In genomic region chr19:30897034-30897433, GRCh38 we compare ENCODE assay signal across 19 cellular contexts.
"Had no signal": no experiment of that assay in that cellular context is flagged by ENCODE, and none has a peak within 500 bp of the region (broad histone marks: within the 10 kb centered on the region; RNA-seq: fewer than 3 reads in every experiment).

No MANE protein-coding gene starts in this region.

- H3K27me3 ChIP-seq: body of pancreas, esophagus squamous epithelium, suprapubic skin had no signal

- H3K4me3 ChIP-seq: body of pancreas, esophagus squamous epithelium, prostate gland, suprapubic skin had no signal

- H3K27ac Mint-ChIP-seq: activated CD4-positive, alpha-beta T cell treated with anti-CD3 and anti-CD28 coated beads, Interleukin-2, amount 10 ng/mL, durations not matched to agents 24 days and 14 days; activated naive CD8-positive, alpha-beta T cell; memory B cell; natural killer cell treated with Interleukin-12 subunit alpha and Interleukin-12 subunit beta and Interleukin-15 and Interleukin-18, amount 100 ng/mL, for 72 hours; stimulated activated naive CD8-positive, alpha-beta T cell treated with anti-CD3 and anti-CD28 coated beads, Interleukin-15, Interleukin-2, amounts not matched to agents 100 ng/mL and 50 ng/mL, for 24 hours; T-cell had no signal

- H3K4me3 Mint-ChIP-seq: activated CD4-positive, alpha-beta T cell treated with anti-CD3 and anti-CD28 coated beads, Interleukin-2, amount 10 ng/mL, durations not matched to agents 24 days and 14 days; activated naive CD8-positive, alpha-beta T cell; memory B cell; natural killer cell treated with Interleukin-12 subunit alpha and Interleukin-12 subunit beta and Interleukin-15 and Interleukin-18, amount 100 ng/mL, for 72 hours; stimulated activated naive CD8-positive, alpha-beta T cell treated with anti-CD3 and anti-CD28 coated beads, Interleukin-15, Interleukin-2, amounts not matched to agents 100 ng/mL and 50 ng/mL, for 24 hours; T-cell had no signal

- H3K4me1 Mint-ChIP-seq: activated CD4-positive, alpha-beta T cell treated with anti-CD3 and anti-CD28 coated beads, Interleukin-2, amount 10 ng/mL, durations not matched to agents 24 days and 14 days; memory B cell; T-cell had no signal

- H3K27ac ChIP-seq: body of pancreas, esophagus squamous epithelium, prostate gland, suprapubic skin had no signal

- H3K36me3 Mint-ChIP-seq: activated naive CD8-positive, alpha-beta T cell; memory B cell; natural killer cell treated with Interleukin-12 subunit alpha and Interleukin-12 subunit beta and Interleukin-15 and Interleukin-18, amount 100 ng/mL, for 72 hours; T-cell had no signal

- H3K36me3 ChIP-seq: esophagus squamous epithelium, prostate gland, suprapubic skin had no signal

- DNase-seq: activated CD4-positive, alpha-beta T cell treated with anti-CD3 and anti-CD28 coated beads, Interleukin-2, amount 10 ng/mL, durations not matched to agents 24 days and 14 days; activated CD4-positive, CD25-positive, alpha-beta regulatory T cell; activated CD8-positive, alpha-beta memory T cell treated with anti-CD3 and anti-CD28 coated beads, Interleukin-2, amount 50 U/mL, for 48 hours; activated gamma-delta T cell treated with Interleukin-2 at 50 U/mL for 16 hours; amygdala; body of pancreas; central memory CD4-positive, alpha-beta T cell; cortex of kidney; effector CD4-positive, alpha-beta T cell; esophagus squamous epithelium; hippocampal formation; left ventricle myocardium superior; T-cell had no signal

- ATAC-seq: body of pancreas, T-cell had no signal

- H3K9me3 Mint-ChIP-seq: activated CD4-positive, alpha-beta T cell treated with anti-CD3 and anti-CD28 coated beads, Interleukin-2, amount 10 ng/mL, durations not matched to agents 24 days and 14 days; natural killer cell treated with Interleukin-12 subunit alpha and Interleukin-12 subunit beta and Interleukin-15 and Interleukin-18, amount 100 ng/mL, for 72 hours; stimulated activated naive CD8-positive, alpha-beta T cell treated with anti-CD3 and anti-CD28 coated beads, Interleukin-15, Interleukin-2, amounts not matched to agents 100 ng/mL and 50 ng/mL, for 24 hours; T-cell had no signal

- H3K27me3 Mint-ChIP-seq: activated CD4-positive, alpha-beta T cell treated with anti-CD3 and anti-CD28 coated beads, Interleukin-2, amount 10 ng/mL, durations not matched to agents 24 days and 14 days; memory B cell; stimulated activated naive CD8-positive, alpha-beta T cell treated with anti-CD3 and anti-CD28 coated beads, Interleukin-15, Interleukin-2, amounts not matched to agents 100 ng/mL and 50 ng/mL, for 24 hours had no signal

- H3K9me3 ChIP-seq: body of pancreas, esophagus squamous epithelium, prostate gland, suprapubic skin had no signal

- H3K4me1 ChIP-seq: body of pancreas, esophagus squamous epithelium, prostate gland, suprapubic skin had no signal
